In genomic region chr10:5268234-5268633, GRCh38 we compare ENCODE assay signal across 23 cellular contexts.
A peak's percentile ranks its signal among the peaks of the same experiment; 100 is the strongest.
DNase-seq lines count a peak whose midpoint lies in the region; ATAC-seq, FAIRE-seq and TF ChIP-seq lines count a peak whose summit lies in the region.
"Had no signal": no experiment of that assay in that cellular context is flagged by ENCODE, and none has a peak within 500 bp of the region (broad histone marks: within the 10 kb centered on the region; RNA-seq: fewer than 3 reads in every experiment).

No MANE protein-coding gene starts in this region.

- no peak overlapping the region for H3K14ac ChIP-seq in trophoblast cell (ENCODE audit: low read length)

- TF ChIP-seq EP300 in K562 (IDR thresholded peaks at IDR 0.05; ENCODE audit: low read length): no peak

- no peaks in the 10 kb centered on the region for H3K79me1 ChIP-seq in trophoblast cell (ENCODE audit: low read length)

- H3K9ac ChIP-seq in K562 (ENCODE audit: insufficient read depth in 1 of 2, low read depth in 2 of 2, low read length in 2 of 2) (no peak overlapping the region), trophoblast cell (ENCODE audit: low read length) (no peak overlapping the region)
- H3K9ac ChIP-seq: BLaER1 treated with 17β-estradiol and CSF1 and Interleukin-3, amounts not matched to agents 10 nM and 100 nM had no signal

- no peak overlapping the region for H3K23ac ChIP-seq in trophoblast cell (ENCODE audit: low read length)

- H4K8ac ChIP-seq in trophoblast cell (ENCODE audit: low read depth, low read length): no peak overlapping the region

- peaks cover 2% of the 10 kb centered on the region; the same call in 1 of the 2 replicates for H3K9me3 ChIP-seq in K562 (replicated peaks; ENCODE audit: control insufficient read depth, insufficient read depth, low read depth, low read length)
- H3K9me3 ChIP-seq in mucosa of descending colon: peaks cover 13% of the 10 kb centered on the region
- H3K9me3 ChIP-seq in trophoblast cell (ENCODE audit: insufficient read depth, low read depth, low read length): peaks cover 1% of the 10 kb centered on the region
- H3K9me3 ChIP-seq: BE2C had no signal

- no peak overlapping the region for H2BK120ac ChIP-seq in trophoblast cell (ENCODE audit: insufficient read depth, low read length, poor library complexity)

- H3K4ac ChIP-seq in trophoblast cell (ENCODE audit: low read depth, low read length): no peak overlapping the region

- no peak overlapping the region for H4K12ac ChIP-seq in trophoblast cell (ENCODE audit: low read depth, low read length)

- no peak for TF ChIP-seq RAD21 in K562 (CRISPR knock-in tag; conservative IDR thresholded peaks at IDR 0.05 in 1 of 2, IDR thresholded peaks at IDR 0.05 in 1 of 2)

- H2AK5ac ChIP-seq in trophoblast cell (ENCODE audit: low read length): no peak overlapping the region

- POLR2A ChIA-PET in K562 (lab: Yijun Ruan, JAX): no interaction called here

- in situ Hi-C loops in K562 (cut with MboI): no loop called here

- H3K79me2 ChIP-seq in K562 (ENCODE audit: control insufficient read depth, insufficient read depth, low read length) (no peaks in the 10 kb centered on the region), trophoblast cell (ENCODE audit: control insufficient read depth, insufficient read depth, low read length, poor library complexity) (no peaks in the 10 kb centered on the region)

- no peak overlapping the region for H2BK12ac ChIP-seq in trophoblast cell (ENCODE audit: low read length)

- H3K18ac ChIP-seq in trophoblast cell (ENCODE audit: low read length): no peak overlapping the region

- ATAC-seq in K562 (no peak), mucosa of descending colon (peak; percentile 88)
- ATAC-seq: GM12878, GM23338 had no signal

- H3K27ac ChIP-seq in K562 (ENCODE audit: extremely low read depth, low read depth, low read length) (no peak overlapping the region), trophoblast cell (ENCODE audit: low read depth, low read length) (no peak overlapping the region)
- H3K27ac ChIP-seq: BLaER1 treated with 17β-estradiol and CSF1 and Interleukin-3, amounts not matched to agents 10 nM and 100 nM had no signal

- H3K4me1 ChIP-seq in K562 (replicated peaks in 1 of 2; ENCODE audit: control insufficient read depth in 2 of 2, insufficient read depth in 2 of 2, low read length in 2 of 2) (no peaks in the 10 kb centered on the region), mucosa of descending colon (ENCODE audit: low read depth) (no peaks in the 10 kb centered on the region), trophoblast cell (ENCODE audit: control insufficient read depth in 1 of 2, insufficient read depth in 2 of 2, low read length in 2 of 2) (no peaks in the 10 kb centered on the region)
- H3K4me1 ChIP-seq: BE2C had no signal

- no TSS peak for BruUV-seq in K562 (replicated peaks; lab: Mats Ljungman, UMichigan)

- TF ChIP-seq POLR2A in K562 (conservative IDR thresholded peaks at IDR 0.05): no peak

- CTCF ChIA-PET in K562 (lab: Yijun Ruan, JAX; ENCODE audit: low intra/inter-chr PET ratio): no interaction called here

- H4K20me1 ChIP-seq in K562 (replicated peaks; ENCODE audit: control insufficient read depth, insufficient read depth, low read length): no peaks in the 10 kb centered on the region
- H4K20me1 ChIP-seq: BLaER1 treated with 17β-estradiol and CSF1 and Interleukin-3, amounts not matched to agents 10 nM and 100 nM had no signal

- DNase-seq in HCEC 1CT: peak; percentile 18
- DNase-seq in K562 (ENCODE audit: extremely low read depth in 1 of 4, low spot score in 3 of 4): no peak
- DNase-seq in mucosa of descending colon: no peak
- no peak for DNase-seq in NCI-H345 treated with DMSO at 0.1 percent for 48 hours (lab: John Stamatoyannopoulos, UW; ENCODE audit: unreplicated experiment)
- DNase-seq in trophoblast cell: no peak
- no peak for DNase-seq in SK-N-DZ (ENCODE audit: low spot score)
- DNase-seq: ACHN; AML-193; BE2C; CD4-positive, alpha-beta T cell; CD8-positive, alpha-beta memory T cell; DMS 273 treated with DMSO at 0.1 percent for 48 hours; DMS79; EL; GDM1; H9; HFFc6 had no signal

- no peak overlapping the region for H3K4me2 ChIP-seq in K562 (ENCODE audit: insufficient read depth, low read length)
- no peak overlapping the region for H3K4me2 ChIP-seq in trophoblast cell (ENCODE audit: low read length)
- H3K4me2 ChIP-seq: BLaER1 treated with 17β-estradiol and CSF1 and Interleukin-3, amounts not matched to agents 10 nM and 100 nM; GM23338 had no signal

- H3K27me3 ChIP-seq in K562 (ENCODE audit: control insufficient read depth in 2 of 2, insufficient read depth in 2 of 2, low read length in 2 of 2) (no peaks in the 10 kb centered on the region), trophoblast cell (ENCODE audit: insufficient read depth, low read length) (no peaks in the 10 kb centered on the region)
- H3K27me3 ChIP-seq: BE2C; BLaER1 treated with 17β-estradiol and CSF1 and Interleukin-3, amounts not matched to agents 10 nM and 100 nM had no signal

- H3K9me1 ChIP-seq in K562 (ENCODE audit: control insufficient read depth, insufficient read depth, low read length): no peaks in the 10 kb centered on the region

- H4K91ac ChIP-seq in trophoblast cell (ENCODE audit: low read depth, low read length): no peak overlapping the region

- H2AFZ ChIP-seq in K562 (ENCODE audit: low read depth, low read length): no peak overlapping the region
- no peak overlapping the region for H2AFZ ChIP-seq in trophoblast cell (ENCODE audit: insufficient read depth, low read length, poor library complexity)
- H2AFZ ChIP-seq: GM23338 had no signal

- no peak for TF ChIP-seq CTCF in K562 (IDR thresholded peaks at IDR 0.05 in 2 of 3, conservative IDR thresholded peaks at IDR 0.05 in 1 of 3; ENCODE audit: insufficient read depth in 2 of 3, low read depth in 1 of 3, low read length in 3 of 3)
- no peak for TF ChIP-seq CTCF in mucosa of descending colon (IDR thresholded peaks at IDR 0.05)

- H3K4me3 ChIP-seq in K562: no peak overlapping the region
- no peak overlapping the region for H3K4me3 ChIP-seq in mucosa of descending colon
- no peak overlapping the region for H3K4me3 ChIP-seq in trophoblast cell (ENCODE audit: low read depth, low read length)
- H3K4me3 ChIP-seq: BLaER1 treated with 17β-estradiol and CSF1 and Interleukin-3, amounts not matched to agents 10 nM and 100 nM; GM12878; GM23338 had no signal

- FAIRE-seq in K562 (lab: Jason Lieb, UNC): no peak
- FAIRE-seq: A204.1, D721Med, GM12878, GM19239 had no signal

- intact Hi-C loops in K562 (cut with micrococcal nuclease): no loop called here
- intact Hi-C loops in mucosa of descending colon (cut with DNase I, micrococcal nuclease): no loop called here

- no peak overlapping the region for H2BK5ac ChIP-seq in trophoblast cell (ENCODE audit: low read depth, low read length, poor library complexity)

- no peaks in the 10 kb centered on the region for H3K36me3 ChIP-seq in K562 (ENCODE audit: control insufficient read depth, insufficient read depth, low read length)
- no peaks in the 10 kb centered on the region for H3K36me3 ChIP-seq in mucosa of descending colon (ENCODE audit: low read depth)
- H3K36me3 ChIP-seq in trophoblast cell (ENCODE audit: control insufficient read depth in 1 of 2, insufficient read depth in 2 of 2, low read length in 2 of 2): no peaks in the 10 kb centered on the region
- H3K36me3 ChIP-seq: BE2C had no signal

TF ChIP-seq in K562, 482 proteins besides CTCF, POLR2A, EP300 and RAD21:
- TF ChIP-seq, protein P1, sequence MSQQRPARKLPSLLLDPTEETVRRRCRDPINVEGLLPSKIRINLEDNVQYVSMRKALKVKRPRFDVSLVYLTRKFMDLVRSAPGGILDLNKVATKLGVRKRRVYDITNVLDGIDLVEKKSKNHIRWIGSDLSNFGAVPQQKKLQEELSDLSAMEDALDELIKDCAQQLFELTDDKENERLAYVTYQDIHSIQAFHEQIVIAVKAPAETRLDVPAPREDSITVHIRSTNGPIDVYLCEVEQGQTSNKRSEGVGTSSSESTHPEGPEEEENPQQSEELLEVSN (IDR thresholded peaks at IDR 0.05; ENCODE audit: borderline replicate concordance in 1 of 2, extremely low read depth in 1 of 2, insufficient read depth in 1 of 2, insufficient read length in 1 of 2, low read depth in 1 of 2, low read length in 1 of 2, poor library complexity in 1 of 2, severe bottlenecking in 1 of 2): no peak
- no peak for TF ChIP-seq ERF (CRISPR knock-in tag; IDR thresholded peaks at IDR 0.05)
- no peak for TF ChIP-seq ARID1B (IDR thresholded peaks at IDR 0.05)
- TF ChIP-seq ZNF507 (tag; conservative IDR thresholded peaks at IDR 0.05): peak; percentile 45; the same call in 1 of the 2 replicates
- TF ChIP-seq YBX1 (IDR thresholded peaks at IDR 0.05): no peak
- TF ChIP-seq ZNF133 (CRISPR knock-in tag; IDR thresholded peaks at IDR 0.05): no peak
- TF ChIP-seq, protein P2, sequence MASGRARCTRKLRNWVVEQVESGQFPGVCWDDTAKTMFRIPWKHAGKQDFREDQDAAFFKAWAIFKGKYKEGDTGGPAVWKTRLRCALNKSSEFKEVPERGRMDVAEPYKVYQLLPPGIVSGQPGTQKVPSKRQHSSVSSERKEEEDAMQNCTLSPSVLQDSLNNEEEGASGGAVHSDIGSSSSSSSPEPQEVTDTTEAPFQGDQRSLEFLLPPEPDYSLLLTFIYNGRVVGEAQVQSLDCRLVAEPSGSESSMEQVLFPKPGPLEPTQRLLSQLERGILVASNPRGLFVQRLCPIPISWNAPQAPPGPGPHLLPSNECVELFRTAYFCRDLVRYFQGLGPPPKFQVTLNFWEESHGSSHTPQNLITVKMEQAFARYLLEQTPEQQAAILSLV (tag; IDR thresholded peaks at IDR 0.05): no peak
- TF ChIP-seq NCOA4 (IDR thresholded peaks at IDR 0.05; ENCODE audit: partially characterized antibody): no peak
